Comparison of ENCODE assay signal across 11 cellular contexts in genomic region chr6:43175676-43176422, GRCh38. TPM values are rescaled to one million over a fixed set of nuclear protein-coding genes. Genes with fewer than 3 reads are reported as not detected.
DNase-seq lines count a peak whose midpoint lies in the region; ATAC-seq lines count a peak whose summit lies in the region.
"Had no signal": no experiment of that assay in that cellular context is flagged by ENCODE, and none has a peak within 500 bp of the region (broad histone marks: within the 10 kb centered on the region; RNA-seq: fewer than 3 reads in every experiment).

No MANE protein-coding gene starts in this region.

- no peak for DNase-seq in activated T-cell treated with anti-CD3 and anti-CD28 coated beads, Interleukin-2, amount 50 U/mL, for 24 hours
- no peak for DNase-seq in activated T-cell treated with anti-CD3 and anti-CD28 coated beads, Interleukin-2, amount 50 U/mL, for 4 hours
- no peak for DNase-seq in activated naive CD8-positive, alpha-beta T cell treated with anti-CD3 and anti-CD28 coated beads, Interleukin-2, amount 10 ng/mL, durations not matched to agents 7 days and 5 days
- DNase-seq in substantia nigra (lab: John Stamatoyannopoulos, UW) (no peak), NCI-H526 (lab: John Stamatoyannopoulos, UW) (no peak), occipital lobe (lab: John Stamatoyannopoulos, UW) (no peak)
- DNase-seq in stimulated activated CD4-positive, alpha-beta T cell treated with anti-CD3 and anti-CD28 coated beads, Interleukin-4, amount 100 ng/mL, for 24 hours = no peak
- DNase-seq: GDM1, NCI-H1105 had no signal

- H3K27me3 Mint-ChIP-seq in activated T-cell treated with anti-CD3 and anti-CD28 coated beads, Interleukin-2, amount 50 U/mL, for 24 hours = no peaks in the 10 kb centered on the region
- H3K27me3 Mint-ChIP-seq in activated T-cell treated with anti-CD3 and anti-CD28 coated beads, Interleukin-2, amount 50 U/mL, for 4 hours (ENCODE audit: low read depth) = no peaks in the 10 kb centered on the region
- peaks cover under 1% of the 10 kb centered on the region for H3K27me3 Mint-ChIP-seq in activated naive CD8-positive, alpha-beta T cell treated with anti-CD3 and anti-CD28 coated beads, Interleukin-2, amount 10 ng/mL, durations not matched to agents 7 days and 5 days

- no peaks in the 10 kb centered on the region for H3K27me3 ChIP-seq in muscle layer of duodenum (ENCODE audit: low read depth, low read length)

- H3K27ac ChIP-seq in muscle layer of duodenum (ENCODE audit: low read length) (peak overlapping the region; percentile 95), substantia nigra (ENCODE audit: low read depth, low read length, poor library complexity, severe bottlenecking) (peak overlapping the region; percentile 5)

- no peaks in the 10 kb centered on the region for H3K9me3 Mint-ChIP-seq in activated T-cell treated with anti-CD3 and anti-CD28 coated beads, Interleukin-2, amount 50 U/mL, for 24 hours
- no peaks in the 10 kb centered on the region for H3K9me3 Mint-ChIP-seq in activated T-cell treated with anti-CD3 and anti-CD28 coated beads, Interleukin-2, amount 50 U/mL, for 4 hours
- no peaks in the 10 kb centered on the region for H3K9me3 Mint-ChIP-seq in activated naive CD8-positive, alpha-beta T cell treated with anti-CD3 and anti-CD28 coated beads, Interleukin-2, amount 10 ng/mL, durations not matched to agents 7 days and 5 days

- H3K36me3 ChIP-seq in muscle layer of duodenum (ENCODE audit: control insufficient read depth in 1 of 2, insufficient read depth in 2 of 2, low read length in 2 of 2) = peaks cover 40 to 45% of the 10 kb centered on the region in 2 donors

- H3K4me3 Mint-ChIP-seq in activated T-cell treated with anti-CD3 and anti-CD28 coated beads, Interleukin-2, amount 50 U/mL, for 24 hours = no peak overlapping the region
- H3K4me3 Mint-ChIP-seq in activated T-cell treated with anti-CD3 and anti-CD28 coated beads, Interleukin-2, amount 50 U/mL, for 4 hours = no peak overlapping the region
- H3K4me3 Mint-ChIP-seq in activated naive CD8-positive, alpha-beta T cell treated with anti-CD3 and anti-CD28 coated beads, Interleukin-2, amount 10 ng/mL, durations not matched to agents 7 days and 5 days = no peak overlapping the region

- H3K4me3 ChIP-seq in muscle layer of duodenum (ENCODE audit: low read depth in 1 of 2, low read length in 2 of 2) = peak overlapping the region in 1 of 2 donors; percentile 91

- H3K9me3 ChIP-seq in muscle layer of duodenum (ENCODE audit: control insufficient read depth in 1 of 2, low read length in 2 of 2) = no peaks in the 10 kb centered on the region

- no peak for ATAC-seq in activated T-cell treated with anti-CD3 and anti-CD28 coated beads, Interleukin-2, amount 50 U/mL, for 4 hours
- no peak for ATAC-seq in activated naive CD8-positive, alpha-beta T cell treated with anti-CD3 and anti-CD28 coated beads, Interleukin-2, amount 10 ng/mL, durations not matched to agents 7 days and 5 days (ENCODE audit: low read depth)
- ATAC-seq: SK-N-SH treated with all-trans-retinoic acid at 6 μM for 48 hours had no signal

- peaks cover 40% of the 10 kb centered on the region for H3K4me1 Mint-ChIP-seq in activated T-cell treated with anti-CD3 and anti-CD28 coated beads, Interleukin-2, amount 50 U/mL, for 24 hours (ENCODE audit: low read depth)
- peaks cover 36% of the 10 kb centered on the region for H3K4me1 Mint-ChIP-seq in activated T-cell treated with anti-CD3 and anti-CD28 coated beads, Interleukin-2, amount 50 U/mL, for 4 hours (ENCODE audit: low read depth)
- H3K4me1 Mint-ChIP-seq in activated naive CD8-positive, alpha-beta T cell treated with anti-CD3 and anti-CD28 coated beads, Interleukin-2, amount 10 ng/mL, durations not matched to agents 7 days and 5 days = peaks cover 36% of the 10 kb centered on the region

- POLR2A ChIA-PET in activated naive CD8-positive, alpha-beta T cell treated with anti-CD3 and anti-CD28 coated beads, Interleukin-2, amount 10 ng/mL, durations not matched to agents 7 days and 5 days (lab: Charles Lee) = interaction anchor here (0.7 to 2.8 kb wide), 3 partner anchors 9 to 76 kb away, joined by 4 to 10 read pairs (median 5); no protein-coding TSS in a partner anchor

- H3K36me3 Mint-ChIP-seq in activated T-cell treated with anti-CD3 and anti-CD28 coated beads, Interleukin-2, amount 50 U/mL, for 24 hours (ENCODE audit: low read depth) = peaks cover 75% of the 10 kb centered on the region
- peaks cover 14% of the 10 kb centered on the region for H3K36me3 Mint-ChIP-seq in activated T-cell treated with anti-CD3 and anti-CD28 coated beads, Interleukin-2, amount 50 U/mL, for 4 hours (ENCODE audit: insufficient read depth)
- peaks cover 25% of the 10 kb centered on the region for H3K36me3 Mint-ChIP-seq in activated naive CD8-positive, alpha-beta T cell treated with anti-CD3 and anti-CD28 coated beads, Interleukin-2, amount 10 ng/mL, durations not matched to agents 7 days and 5 days

- peak overlapping the region; percentile 88 for H3K27ac Mint-ChIP-seq in activated T-cell treated with anti-CD3 and anti-CD28 coated beads, Interleukin-2, amount 50 U/mL, for 24 hours
- H3K27ac Mint-ChIP-seq in activated naive CD8-positive, alpha-beta T cell treated with anti-CD3 and anti-CD28 coated beads, Interleukin-2, amount 10 ng/mL, durations not matched to agents 7 days and 5 days = peak overlapping the region; percentile 72

- H3K4me1 ChIP-seq in muscle layer of duodenum (ENCODE audit: control insufficient read depth in 1 of 2, insufficient read depth in 2 of 2, low read length in 2 of 2) = peaks cover 17 to 30% of the 10 kb centered on the region in 2 donors

RNA-seq across cellular contexts. Expression of gene SRF, which starts 4.8 kb away (rescaled TPM):
- total RNA-seq in activated T-cell treated with anti-CD3 and anti-CD28 coated beads, Interleukin-2, amount 50 U/mL, for 4 hours = 10 to 100 TPM; 72.0 to 80.1 (median 72.8) TPM
- total RNA-seq in activated naive CD8-positive, alpha-beta T cell treated with anti-CD3 and anti-CD28 coated beads, Interleukin-2, amount 10 ng/mL, durations not matched to agents 7 days and 5 days = 10 to 100 TPM; 34.4 to 36.0 TPM
- 11.9 TPM for total RNA-seq in occipital lobe

RNA-seq across cellular contexts. Expression of gene CUL9, which starts 6.1 kb away (rescaled TPM):
- 10 to 100 TPM; 29.5 to 32.3 (median 30.4) TPM for total RNA-seq in activated T-cell treated with anti-CD3 and anti-CD28 coated beads, Interleukin-2, amount 50 U/mL, for 4 hours
- 10 to 100 TPM; 75.1 to 80.8 TPM for total RNA-seq in activated naive CD8-positive, alpha-beta T cell treated with anti-CD3 and anti-CD28 coated beads, Interleukin-2, amount 10 ng/mL, durations not matched to agents 7 days and 5 days
- total RNA-seq in occipital lobe = 23.9 TPM

RNA-seq across cellular contexts. Expression of gene DNPH1, which starts 53.4 kb away (rescaled TPM):
- 10 to 100 TPM; 27.5 to 52.1 (median 51.0) TPM for total RNA-seq in activated T-cell treated with anti-CD3 and anti-CD28 coated beads, Interleukin-2, amount 50 U/mL, for 4 hours
- total RNA-seq in activated naive CD8-positive, alpha-beta T cell treated with anti-CD3 and anti-CD28 coated beads, Interleukin-2, amount 10 ng/mL, durations not matched to agents 7 days and 5 days = 10 to 100 TPM; 42.2 to 43.7 TPM
- 16.1 TPM for total RNA-seq in occipital lobe
